ENCODE assay signal across 9 cellular contexts in the genomic region with DNA sequence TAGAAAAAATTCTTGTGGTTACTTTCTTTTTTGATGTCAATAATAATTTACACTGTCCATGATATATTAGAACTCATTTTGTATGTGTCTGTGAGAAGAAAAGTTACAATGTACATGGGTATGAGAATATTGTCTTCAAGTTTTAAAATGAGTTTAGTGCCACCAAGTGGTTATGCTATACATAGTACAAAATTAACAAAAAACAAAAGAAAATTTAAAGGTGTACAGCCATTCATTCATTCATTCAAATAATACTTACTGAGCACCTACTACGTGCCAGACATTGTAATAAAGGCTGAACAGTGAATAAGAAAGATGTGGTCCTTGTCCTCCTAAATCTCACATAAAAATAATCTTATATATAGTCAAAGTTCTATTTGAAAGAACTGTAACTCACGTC. TPM values are rescaled to one million over a fixed set of nuclear protein-coding genes. Genes with fewer than 3 reads are reported as not detected.
A peak's percentile ranks its signal among the peaks of the same experiment; 100 is the strongest.
DNase-seq lines count a peak whose midpoint lies in the region; ATAC-seq and TF ChIP-seq lines count a peak whose summit lies in the region.
"Had no signal": no experiment of that assay in that cellular context is flagged by ENCODE, and none has a peak within 500 bp of the region (broad histone marks: within the 10 kb centered on the region; RNA-seq: fewer than 3 reads in every experiment).

No MANE protein-coding gene starts in this region.

- CTCF ChIA-PET in OCI-LY7 (lab: Charles Lee; ENCODE audit: unreplicated experiment): no interaction called here

- intact Hi-C loops in OCI-LY7 (cut with micrococcal nuclease; ENCODE audit: unreplicated experiment) (no loop called here), vagina (cut with DNase I) (no loop called here)

- DNase-seq in AG08395 (ENCODE audit: low spot score) (peak; percentile 12), OCI-LY7 (ENCODE audit: low spot score) (peak; percentile 14), fibroblast of mammary gland (ENCODE audit: low read depth) (peak; percentile 28), vagina (ENCODE audit: extremely low spot score in 2 of 2) (no peak), islet precursor cell (no peak), inferior parietal cortex (ENCODE audit: extremely low spot score) (no peak)
- DNase-seq: activated CD4-positive, alpha-beta T cell treated with anti-CD3 and anti-CD28 coated beads for 48 hours had no signal

- ATAC-seq in GM19455 (IDR thresholded peaks at IDR 0.05; ENCODE audit: unreplicated experiment) (peak; percentile 63), GM19351 (IDR thresholded peaks at IDR 0.05; ENCODE audit: unreplicated experiment) (no peak)

- no TSS peak for BruUV-seq in OCI-LY7 (replicated peaks; lab: Mats Ljungman, UMichigan)

- H3K27ac ChIP-seq in OCI-LY7 (ENCODE audit: low read depth, low read length, poor library complexity, severe bottlenecking) (no peak overlapping the region), vagina (no peak overlapping the region)

- no peak for TF ChIP-seq POLR2A in vagina (IDR thresholded peaks at IDR 0.05)

- no peak overlapping the region for H3K4me2 ChIP-seq in OCI-LY7 (ENCODE audit: low read length)

- H2AFZ ChIP-seq in OCI-LY7 (ENCODE audit: low read length): no peak overlapping the region

- H3K27me3 ChIP-seq in vagina: no peaks in the 10 kb centered on the region

- POLR2A ChIA-PET in OCI-LY7 (lab: Charles Lee): interaction anchor here (1.2 to 1.3 kb wide), 2 partner anchors 18 to 225 kb away, joined by 3 read pairs; no protein-coding TSS in a partner anchor

- H3K9me3 ChIP-seq in OCI-LY7 (ENCODE audit: low read length): peaks cover 17% of the 10 kb centered on the region; the same call in 1 of the 2 replicates
- no peaks in the 10 kb centered on the region for H3K9me3 ChIP-seq in vagina

- H3K79me2 ChIP-seq in OCI-LY7 (ENCODE audit: insufficient read depth, low read depth, low read length): peaks cover 76% of the 10 kb centered on the region

- H3K4me1 ChIP-seq in OCI-LY7 (ENCODE audit: insufficient read depth, low read length, poor library complexity, severe bottlenecking) (peaks cover 8% of the 10 kb centered on the region), vagina (no peaks in the 10 kb centered on the region)

- TF ChIP-seq CTCF in OCI-LY7 (conservative IDR thresholded peaks at IDR 0.05; ENCODE audit: low read length) (peak; percentile 80), fibroblast of mammary gland (conservative IDR thresholded peaks at IDR 0.05; ENCODE audit: control insufficient read depth, insufficient read depth, low read depth, low read length) (peak; percentile 35), vagina (IDR thresholded peaks at IDR 0.05) (no peak)

- no peak overlapping the region for H3K4me3 ChIP-seq in OCI-LY7 (ENCODE audit: low read depth, low read length, poor library complexity, severe bottlenecking)
- no peak overlapping the region for H3K4me3 ChIP-seq in fibroblast of mammary gland (ENCODE audit: control insufficient read depth, low read depth, low read length)
- H3K4me3 ChIP-seq in vagina: no peak overlapping the region

- H3K36me3 ChIP-seq in OCI-LY7 (ENCODE audit: insufficient read depth, low read length) (peaks cover 75% of the 10 kb centered on the region), vagina (peaks cover 0 to 6% of the 10 kb centered on the region in 2 donors)

- no peaks in the 10 kb centered on the region for H3K9me2 ChIP-seq in OCI-LY7 (ENCODE audit: insufficient read depth, low read length)

- H4K20me1 ChIP-seq in OCI-LY7 (ENCODE audit: insufficient read depth, low read length): peaks cover 17% of the 10 kb centered on the region; the same call in 1 of the 2 replicates

RNA-seq across cellular contexts. Expression of a gene that starts 27.7 kb away (rescaled TPM):
- total RNA-seq in OCI-LY7 (2014; rRNA removed; shearing (Covaris generic)): 28.6 and 32.7 TPM in 2 replicates
- total RNA-seq in OCI-LY7 (2022) (82.5 TPM in 2 replicates), vagina (17.4 TPM)

RNA-seq across cellular contexts. Expression of a gene that starts 28.0 kb away (rescaled TPM):
- total RNA-seq in OCI-LY7 (2014; rRNA removed; shearing (Covaris generic)): 70.4 and 72.4 TPM in 2 replicates
- total RNA-seq in OCI-LY7 (2022): 77.0 and 83.3 TPM in 2 replicates
- 79.8 TPM for total RNA-seq in vagina

Comparison
In these comparisons a context has a peak if more than half of its experiments do, and no peak if none do; other contexts are left out.
1. DNase-seq: peak in AG08395 (single experiment), OCI-LY7 (single experiment) and fibroblast of mammary gland (single experiment); none in vagina (0 of 2), islet precursor cell (single experiment) and inferior parietal cortex (single experiment).
2. CTCF ChIP-seq: peak in OCI-LY7 (single experiment) and fibroblast of mammary gland (single experiment); none in vagina (0 of 3).